Comparison of ENCODE assay signal across 19 cellular contexts in the genomic region with DNA sequence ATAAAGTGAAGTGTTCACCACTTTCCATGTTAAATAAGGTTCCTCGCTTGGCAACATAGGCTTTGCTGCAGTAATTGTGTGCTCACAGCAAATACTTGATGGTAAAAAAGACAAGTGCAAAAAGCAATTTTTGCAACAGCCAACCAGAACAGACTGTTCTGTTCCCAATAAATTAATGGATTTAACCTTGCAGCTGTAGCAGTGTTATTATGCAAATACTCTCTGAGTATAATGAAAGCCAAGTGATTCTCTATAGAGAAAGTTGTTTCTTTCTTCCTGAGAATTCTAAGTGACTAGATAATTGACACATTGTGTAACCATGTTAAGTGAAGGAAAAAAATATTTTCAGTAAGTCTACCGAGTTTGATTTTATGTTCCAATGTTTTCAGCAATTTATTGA.
A peak's percentile ranks its signal among the peaks of the same experiment; 100 is the strongest.
DNase-seq lines count a peak whose midpoint lies in the region.
"Had no signal": no experiment of that assay in that cellular context is flagged by ENCODE, and none has a peak within 500 bp of the region (broad histone marks: within the 10 kb centered on the region; RNA-seq: fewer than 3 reads in every experiment).

No MANE protein-coding gene starts in this region.

- no peaks in the 10 kb centered on the region for H3K9me3 ChIP-seq in neuron (ENCODE audit: low read length)
- H3K9me3 ChIP-seq: BE2C had no signal

- H2AFZ ChIP-seq in neuron (ENCODE audit: low read depth, low read length) = peak overlapping the region; percentile 26

- H3K4me3 ChIP-seq in neuron (ENCODE audit: low read length) = no peak overlapping the region

- no peaks in the 10 kb centered on the region for H3K36me3 ChIP-seq in neuron (ENCODE audit: insufficient read depth, low read length)
- H3K36me3 ChIP-seq: BE2C had no signal

- peak overlapping the region; percentile 42 for H3K27ac ChIP-seq in caudate nucleus (ENCODE audit: low read depth, low read length)

- H3K4me1 ChIP-seq in neuron (ENCODE audit: insufficient read depth, low read length) = peaks cover 11% of the 10 kb centered on the region
- H3K4me1 ChIP-seq: BE2C had no signal

- H3K27me3 ChIP-seq in neuron (ENCODE audit: insufficient read depth, low read length) = no peaks in the 10 kb centered on the region
- H3K27me3 ChIP-seq: BE2C had no signal

- DNase-seq in NCI-H524 (lab: John Stamatoyannopoulos, UW) = peak; percentile 1 to 27
- no peak for DNase-seq in NCI-H524 treated with DMSO at 0.1 percent for 48 hours (lab: John Stamatoyannopoulos, UW)
- peak in 7 of 61 donors; percentile 1 to 50 (median 12) for DNase-seq in caudate nucleus (lab: John Stamatoyannopoulos, UW)
- no peak for DNase-seq in GM03348 (ENCODE audit: low spot score)
- DNase-seq in GM19240 (ENCODE audit: insufficient read length, low spot score) = no peak
- DNase-seq in NCI-H2196 (lab: John Stamatoyannopoulos, UW; ENCODE audit: unreplicated experiment) = no peak
- no peak for DNase-seq in NCI-H1092 treated with DMSO at 0.1 percent for 48 hours (lab: John Stamatoyannopoulos, UW)
- DNase-seq: ACHN; BE2C; C1 segment of cervical spinal cord; CD4-positive, CD25-positive, alpha-beta regulatory T cell; CD8-positive, alpha-beta memory T cell; COR-L47; DMS 273 treated with DMSO at 0.1 percent for 48 hours; DMS53; DND-41; EL; H9 had no signal

Comparison
In these comparisons a context has a peak if more than half of its experiments do, and no peak if none do; other contexts are left out.
1. DNase-seq: peak in NCI-H524 (2 of 2); none in NCI-H524 treated with DMSO at 0.1 percent for 48 hours (single experiment), GM03348 (single experiment), GM19240 (single experiment), NCI-H2196 (single experiment) and NCI-H1092 treated with DMSO at 0.1 percent for 48 hours (single experiment).